Comparison of ENCODE assay signal across 9 cellular contexts in genomic region chr6:117829594-117830319, GRCh38.
DNase-seq lines count a peak whose midpoint lies in the region; ATAC-seq and TF ChIP-seq lines count a peak whose summit lies in the region.
"Had no signal": no experiment of that assay in that cellular context is flagged by ENCODE, and none has a peak within 500 bp of the region (broad histone marks: within the 10 kb centered on the region; RNA-seq: fewer than 3 reads in every experiment).

No MANE protein-coding gene starts in this region.

- no peaks in the 10 kb centered on the region for H3K36me3 ChIP-seq in IMR-90 (ENCODE audit: control insufficient read depth, insufficient read depth, low read length)
- H3K36me3 ChIP-seq: BLaER1 treated with 17β-estradiol and CSF1 and Interleukin-3, amounts not matched to agents 10 nM and 100 nM had no signal

- H2AFZ ChIP-seq in IMR-90 (replicated peaks; ENCODE audit: low read length, poor library complexity): peak overlapping the region; percentile 64

- dilution Hi-C loops in IMR-90 (cut with HindIII; ENCODE audit: low sequenced_read_pairs, unreplicated experiment): no loop called here

- H4K5ac ChIP-seq in IMR-90 (ENCODE audit: low read depth, low read length): no peak overlapping the region

- H4K8ac ChIP-seq in IMR-90 (ENCODE audit: low read depth in 2 of 2, low read length in 2 of 2): no peak overlapping the region

- no peak overlapping the region for H4K91ac ChIP-seq in IMR-90 (ENCODE audit: insufficient read depth, low read depth, low read length)

- H3K4me1 ChIP-seq in IMR-90 (ENCODE audit: control insufficient read depth, insufficient read depth, low read length): no peaks in the 10 kb centered on the region
- H3K4me1 ChIP-seq: BLaER1 treated with 17β-estradiol and CSF1 and Interleukin-3, amounts not matched to agents 10 nM and 100 nM had no signal

- TF ChIP-seq CTCF in IMR-90 (conservative IDR thresholded peaks at IDR 0.05; ENCODE audit: low read depth, low read length) (peak; percentile 56), astrocyte of the cerebellum (IDR thresholded peaks at IDR 0.05; ENCODE audit: low read depth, low read length, missing control alignments) (peak; percentile 63), mesothelial cell of epicardium (IDR thresholded peaks at IDR 0.05; ENCODE audit: unreplicated experiment) (peak; percentile 40)

- H3K9me1 ChIP-seq in IMR-90 (ENCODE audit: insufficient read depth, low read length): no peaks in the 10 kb centered on the region

- H3K4me1 Mint-ChIP-seq in mesothelial cell of epicardium: peaks cover 1% of the 10 kb centered on the region

- no peak for TF ChIP-seq POLR2A in IMR-90 (IDR thresholded peaks at IDR 0.05; ENCODE audit: low read depth, low read length)

- no peaks in the 10 kb centered on the region for H3K9me3 ChIP-seq in IMR-90 (ENCODE audit: control insufficient read depth, insufficient read depth, low read length)

- peaks cover 12% of the 10 kb centered on the region for H3K9me3 Mint-ChIP-seq in mesothelial cell of epicardium

- no peaks in the 10 kb centered on the region for H4K20me1 ChIP-seq in IMR-90 (ENCODE audit: insufficient read depth, low read length)
- H4K20me1 ChIP-seq: BLaER1 treated with 17β-estradiol and CSF1 and Interleukin-3, amounts not matched to agents 10 nM and 100 nM had no signal

- no TSS peak for BruUV-seq in IMR-90 (replicated peaks; lab: Mats Ljungman, UMichigan)

- peaks cover 28% of the 10 kb centered on the region for H3K27me3 Mint-ChIP-seq in mesothelial cell of epicardium (ENCODE audit: low read depth)

- CTCF ChIA-PET in IMR-90 (lab: Yijun Ruan, JAX): interaction anchor here (0.8 to 1.0 kb wide), 3 partner anchors 14 to 380 kb away, joined by 3 to 5 read pairs (median 3); no protein-coding TSS in a partner anchor

- H3K56ac ChIP-seq in IMR-90 (ENCODE audit: extremely low read depth, insufficient read depth, low read length): no peak overlapping the region

- H3K4ac ChIP-seq in IMR-90 (ENCODE audit: low read depth, low read length): no peak overlapping the region

- H2BK5ac ChIP-seq in IMR-90 (ENCODE audit: low read depth, low read length, poor library complexity, severe bottlenecking): no peak overlapping the region

- peak; percentile 61 for TF ChIP-seq RAD21 in IMR-90 (IDR thresholded peaks at IDR 0.05; ENCODE audit: low read length)

- H2BK120ac ChIP-seq in IMR-90 (ENCODE audit: low read depth, low read length): no peak overlapping the region

- no peak overlapping the region for H3K18ac ChIP-seq in IMR-90 (ENCODE audit: low read depth, low read length)

- peak overlapping the region; percentile 19 for H3K27ac Mint-ChIP-seq in mesothelial cell of epicardium

- in situ Hi-C loops in IMR-90 (cut with MboI; ENCODE audit: low sequenced_read_pairs): no loop called here
- in situ Hi-C loops in astrocyte of the cerebellum (cut with HindIII; ENCODE audit: low sequenced_read_pairs): no loop called here

- no peaks in the 10 kb centered on the region for H3K27me3 ChIP-seq in IMR-90 (ENCODE audit: control insufficient read depth, insufficient read depth, low read length)
- H3K27me3 ChIP-seq: BLaER1 treated with 17β-estradiol and CSF1 and Interleukin-3, amounts not matched to agents 10 nM and 100 nM had no signal

- H3K14ac ChIP-seq in IMR-90 (replicated peaks; ENCODE audit: low read depth, low read length): no peak overlapping the region

- DNase-seq in NCI-H2081 (lab: John Stamatoyannopoulos, UW) (peak; percentile 5 to 15), NCI-H2081 treated with DMSO at 0.1 percent for 48 hours (lab: John Stamatoyannopoulos, UW) (no peak), IMR-90 (peak; percentile 30), astrocyte of the cerebellum (ENCODE audit: low read depth) (peak; percentile 41), mesothelial cell of epicardium (ENCODE audit: low spot score in 2 of 2, unreplicated experiment in 2 of 2) (peak in 1 of 2 experiments; percentile 54), SIG-M5 (lab: John Stamatoyannopoulos, UW) (no peak), NCI-H1048 (lab: John Stamatoyannopoulos, UW) (no peak)
- DNase-seq in stimulated activated CD4-positive, alpha-beta T cell treated with anti-CD3 and anti-CD28 coated beads, Interleukin-4, amount 100 ng/mL, for 24 hours: no peak

- peak overlapping the region; percentile 92 for H3K4me2 ChIP-seq in IMR-90 (ENCODE audit: low read depth, low read length)
- H3K4me2 ChIP-seq: BLaER1 treated with 17β-estradiol and CSF1 and Interleukin-3, amounts not matched to agents 10 nM and 100 nM had no signal

- no peaks in the 10 kb centered on the region for H3K79me1 ChIP-seq in IMR-90 (ENCODE audit: low read depth in 1 of 2, low read length in 2 of 2)

- POLR2A ChIA-PET in IMR-90 (lab: Charles Lee; ENCODE audit: unreplicated experiment): no interaction called here

- no peak overlapping the region for H2AK5ac ChIP-seq in IMR-90 (ENCODE audit: low read depth, low read length)

- no peak overlapping the region for H3K27ac ChIP-seq in IMR-90 (ENCODE audit: insufficient read depth, low read length)
- H3K27ac ChIP-seq: BLaER1 treated with 17β-estradiol and CSF1 and Interleukin-3, amounts not matched to agents 10 nM and 100 nM had no signal

- H2BK20ac ChIP-seq in IMR-90 (ENCODE audit: low read depth, low read length): no peak overlapping the region

- H3K9ac ChIP-seq in IMR-90 (ENCODE audit: low read depth, low read length): no peak overlapping the region
- H3K9ac ChIP-seq: BLaER1 treated with 17β-estradiol and CSF1 and Interleukin-3, amounts not matched to agents 10 nM and 100 nM had no signal

- no CpG with 5 or more reads among the region's 8 CpGs for WGBS in IMR-90 (ENCODE audit: extremely low coverage in 2 of 2, insufficient read length in 1 of 2), 2 experiments

- peak overlapping the region; percentile 74 for H3K4me3 Mint-ChIP-seq in mesothelial cell of epicardium

- ATAC-seq in IMR-90 (ENCODE audit: low read depth): peak; percentile 57

- H3K36me3 Mint-ChIP-seq in mesothelial cell of epicardium: peaks cover 2% of the 10 kb centered on the region

- H3K4me3 ChIP-seq in IMR-90 (ENCODE audit: insufficient read depth, low read depth, low read length) (peak overlapping the region; percentile 48), astrocyte of the cerebellum (ENCODE audit: low read depth, low read length) (peak overlapping the region; percentile 52)
- H3K4me3 ChIP-seq: BLaER1 treated with 17β-estradiol and CSF1 and Interleukin-3, amounts not matched to agents 10 nM and 100 nM had no signal

- no peak overlapping the region for H2AK9ac ChIP-seq in IMR-90 (replicated peaks; ENCODE audit: low read depth, low read length, poor library complexity)

- no peak overlapping the region for H3K23ac ChIP-seq in IMR-90 (ENCODE audit: low read depth, low read length)

- intact Hi-C loops in IMR-90 (cut with micrococcal nuclease): loop anchor here (2.0 to 5.0 kb wide), 3 partner anchors 227 to 857 kb away; partner anchors contain the start of gene GOPC

- H2BK15ac ChIP-seq in IMR-90 (ENCODE audit: low read depth, low read length): no peak overlapping the region

TF ChIP-seq in IMR-90, 13 proteins besides CTCF, POLR2A, EP300 and RAD21:
- no peak for TF ChIP-seq RFX5 (IDR thresholded peaks at IDR 0.05; ENCODE audit: low read depth, low read length)
- 0 out of 2 replicates have a peak, but pooled peaks have one; percentile 4 for TF ChIP-seq NFE2L2 (IDR thresholded peaks at IDR 0.05; ENCODE audit: low read depth, low read length)
- no peak for TF ChIP-seq MXI1 (IDR thresholded peaks at IDR 0.05; ENCODE audit: borderline replicate concordance, low read depth, low read length)
- TF ChIP-seq SMC3 (IDR thresholded peaks at IDR 0.05; ENCODE audit: low read depth, low read length): peak; percentile 53

Comparison
In these comparisons a context has a peak if more than half of its experiments do, and no peak if none do; other contexts are left out.
1. DNase-seq: peak in NCI-H2081 (2 of 2), IMR-90 (single experiment) and astrocyte of the cerebellum (single experiment); none in NCI-H2081 treated with DMSO at 0.1 percent for 48 hours (single experiment), SIG-M5 (single experiment), stimulated activated CD4-positive, alpha-beta T cell treated with anti-CD3 and anti-CD28 coated beads, Interleukin-4, amount 100 ng/mL, for 24 hours (single experiment) and NCI-H1048 (single experiment).
2. Peak in every context shown above with its lines, with median percentiles within 50 percentile points of each other: CTCF ChIP-seq.